ENCODE assay signal across 13 cellular contexts in genomic region chr4:147360301-147360700, GRCh38.
A peak's percentile ranks its signal among the peaks of the same experiment; 100 is the strongest.
DNase-seq lines count a peak whose midpoint lies in the region; ATAC-seq and TF ChIP-seq lines count a peak whose summit lies in the region.
"Had no signal": no experiment of that assay in that cellular context is flagged by ENCODE, and none has a peak within 500 bp of the region (broad histone marks: within the 10 kb centered on the region; RNA-seq: fewer than 3 reads in every experiment).

No MANE protein-coding gene starts in this region.

- in situ Hi-C loops in brain microvascular endothelial cell (cut with HindIII; ENCODE audit: low pct_ligation_motif_present, low sequenced_read_pairs), result no loop called here

- no peaks in the 10 kb centered on the region for H3K9me3 ChIP-seq in stomach
- H3K9me3 ChIP-seq in ovary, result no peaks in the 10 kb centered on the region

- no peak for TF ChIP-seq EP300 in stomach (IDR thresholded peaks at IDR 0.05)
- TF ChIP-seq EP300 in ovary (IDR thresholded peaks at IDR 0.05), result no peak

- 52 to 88% (median 61%) methylated on average over 3 of the region's 3 CpGs for WGBS in stomach, 5 donors
- 53 to 65% (median 64%) methylated on average over 3 of the region's 3 CpGs for WGBS in ovary, 3 donors

- peak overlapping the region; percentile 96 for H3K27ac ChIP-seq in brain microvascular endothelial cell
- H3K27ac ChIP-seq in stomach, result peak overlapping the region in 4 of 5 donors; percentile 13 to 82 (median 76)
- H3K27ac ChIP-seq in ovary, result peak overlapping the region in 1 of 2 donors; percentile 97

- intact Hi-C loops in stomach (cut with DNase I; ENCODE audit: low total_unique reads), result no loop called here
- intact Hi-C loops in ovary (cut with DNase I), result loop anchor here in 1 of 4 donors (10.0 kb wide), 1 partner anchor 124 kb away; the partner anchor contains the start of gene EDNRA

- ATAC-seq in HG02973 (IDR thresholded peaks at IDR 0.05; ENCODE audit: unreplicated experiment), result no peak
- ATAC-seq: GM23338, K562 had no signal

- H3K4me1 ChIP-seq in stomach, result peaks cover 0 to 36% (median 25%) of the 10 kb centered on the region in 4 donors
- peaks cover 13% of the 10 kb centered on the region for H3K4me1 ChIP-seq in ovary (ENCODE audit: insufficient read depth)

- H3K27me3 ChIP-seq in brain microvascular endothelial cell (replicated peaks) (no peaks in the 10 kb centered on the region), stomach (no peaks in the 10 kb centered on the region), ovary (no peaks in the 10 kb centered on the region)

- H3K4me3 ChIP-seq in brain microvascular endothelial cell (ENCODE audit: low read depth, low read length) (no peak overlapping the region), stomach (no peak overlapping the region), ovary (no peak overlapping the region)
- H3K4me3 ChIP-seq: GM23338, K562 had no signal

- H3K36me3 ChIP-seq in brain microvascular endothelial cell (replicated peaks) (no peaks in the 10 kb centered on the region), stomach (no peaks in the 10 kb centered on the region), ovary (no peaks in the 10 kb centered on the region)

- peak; percentile 62 for DNase-seq in HCEC 1CT
- peak; percentile 92 for DNase-seq in brain microvascular endothelial cell
- DNase-seq in kidney tubule cell (ENCODE audit: low spot score), result peak; percentile 34
- DNase-seq in stomach, result no peak
- DNase-seq in ovary, result no peak
- DNase-seq in GDM1 (lab: John Stamatoyannopoulos, UW), result no peak
- DNase-seq in GM19238 (ENCODE audit: insufficient read length, low spot score), result no peak
- DNase-seq: activated naive CD4-positive, alpha-beta T cell treated with anti-CD3 and anti-CD28 coated beads, Interleukin-2, amount 50 U/mL, for 16 hours; naive B cell; NCI-H187 treated with DMSO at 0.1 percent for 48 hours had no signal

- TF ChIP-seq POLR2A in stomach (IDR thresholded peaks at IDR 0.05), result no peak
- TF ChIP-seq POLR2A in ovary (IDR thresholded peaks at IDR 0.05), result no peak

- TF ChIP-seq CTCF in brain microvascular endothelial cell (IDR thresholded peaks at IDR 0.05; ENCODE audit: low read depth, low read length, missing control alignments), result no peak
- no peak for TF ChIP-seq CTCF in stomach (IDR thresholded peaks at IDR 0.05)
- no peak for TF ChIP-seq CTCF in ovary (IDR thresholded peaks at IDR 0.05)

Comparison
In these comparisons a context has a peak if more than half of its experiments do, and no peak if none do; other contexts are left out.
1. DNase-seq: peak in HCEC 1CT (single experiment), brain microvascular endothelial cell (single experiment) and kidney tubule cell (single experiment); none in stomach (single experiment), ovary (0 of 5), GDM1 (single experiment) and GM19238 (single experiment).